ENCODE assay signal across 8 cellular contexts in genomic region chr2:23941644-23942043, GRCh38. TPM values are rescaled to one million over a fixed set of nuclear protein-coding genes. Genes with fewer than 3 reads are reported as not detected.
DNase-seq lines count a peak whose midpoint lies in the region; ATAC-seq, FAIRE-seq and TF ChIP-seq lines count a peak whose summit lies in the region.

No MANE protein-coding gene starts in this region.

- H4K91ac ChIP-seq in H1 (replicated peaks; ENCODE audit: insufficient read length, low read length): no peak overlapping the region

- H3K27me3 ChIP-seq in Caco-2 (replicated peaks; ENCODE audit: control insufficient read depth, insufficient read depth, low read length): no peaks in the 10 kb centered on the region
- peaks cover 8% of the 10 kb centered on the region; the same call in 1 of the 2 replicates for H3K27me3 ChIP-seq in OCI-LY3 (ENCODE audit: low read depth, low read length)
- no peaks in the 10 kb centered on the region for H3K27me3 ChIP-seq in H1 (replicated peaks in 1 of 4; ENCODE audit: control insufficient read depth in 3 of 4, extremely low read depth in 1 of 4, insufficient read depth in 3 of 4, low read length in 3 of 4)
- no peaks in the 10 kb centered on the region for H3K27me3 ChIP-seq in osteoblast (ENCODE audit: insufficient read depth, low read length)

- no peak overlapping the region for H3K56ac ChIP-seq in H1 (replicated peaks; ENCODE audit: insufficient read length, low read depth, low read length)

- no peaks in the 10 kb centered on the region for H3K9me3 Mint-ChIP-seq in Caco-2 (ENCODE audit: unreplicated experiment)

- peak overlapping the region; percentile 56 for H3K4me3 ChIP-seq in Caco-2 (ENCODE audit: low read depth, low read length)
- peak overlapping the region; percentile 85; the same call in 1 of the 2 replicates for H3K4me3 ChIP-seq in OCI-LY3 (ENCODE audit: low read length)
- H3K4me3 ChIP-seq in H1 (ENCODE audit: extremely low read depth in 1 of 4, insufficient read depth in 2 of 4, low read depth in 3 of 4, low read length in 4 of 4): peak overlapping the region; percentile 57 to 83 (median 81); a peak in 6 of 8 replicates
- no peak overlapping the region for H3K4me3 ChIP-seq in osteoblast (ENCODE audit: insufficient read depth, low read length)

- no peak overlapping the region for H2BK12ac ChIP-seq in H1 (ENCODE audit: low read depth, low read length)

- peak overlapping the region; percentile 96 for H3K4me2 ChIP-seq in OCI-LY3 (ENCODE audit: low read length)
- peak overlapping the region; percentile 91 to 92; a peak in 3 of 4 replicates for H3K4me2 ChIP-seq in H1 (ENCODE audit: insufficient read depth in 1 of 2, low read depth in 2 of 2, low read length in 2 of 2)
- H3K4me2 ChIP-seq in osteoblast (ENCODE audit: insufficient read depth, low read length): peak overlapping the region; percentile 87

- H3K9me3 ChIP-seq in Caco-2 (no peaks in the 10 kb centered on the region), OCI-LY3 (ENCODE audit: insufficient read depth, low read length) (no peaks in the 10 kb centered on the region), H1 (ENCODE audit: insufficient read depth in 2 of 2, low read depth in 1 of 2, low read length in 1 of 2) (no peaks in the 10 kb centered on the region), osteoblast (ENCODE audit: low read depth, low read length) (no peaks in the 10 kb centered on the region)

- H3K4me1 ChIP-seq in Caco-2 (peaks cover 5% of the 10 kb centered on the region), OCI-LY3 (ENCODE audit: low read length) (peaks cover 9% of the 10 kb centered on the region; the same call in 1 of the 2 replicates), H1 (replicated peaks in 1 of 4; ENCODE audit: control insufficient read depth in 3 of 4, insufficient read depth in 4 of 4, low read length in 3 of 4) (peaks cover 2 to 6% (median 4%) of the 10 kb centered on the region in 4 experiments; a peak in 5 of 7 replicates), osteoblast (ENCODE audit: insufficient read depth, low read length) (peaks cover 20% of the 10 kb centered on the region)

- no peak overlapping the region for H3K4ac ChIP-seq in H1 (replicated peaks; ENCODE audit: insufficient read length, low read depth, low read length)

- H3K79me2 ChIP-seq in OCI-LY3 (ENCODE audit: low read length) (peaks cover 12% of the 10 kb centered on the region), H1 (ENCODE audit: control insufficient read depth in 1 of 2, insufficient read depth in 2 of 2, low read length in 2 of 2) (peaks cover 0 to 53% of the 10 kb centered on the region in 2 experiments; a peak in 2 of 4 replicates), osteoblast (ENCODE audit: insufficient read depth, low read length) (peaks cover 47% of the 10 kb centered on the region)

- no peak overlapping the region for H3K14ac ChIP-seq in H1 (ENCODE audit: insufficient read length)

- H2BK120ac ChIP-seq in H1 (replicated peaks; ENCODE audit: low read depth, low read length): no peak overlapping the region

- H2AK5ac ChIP-seq in H1 (ENCODE audit: low read depth, low read length): no peak overlapping the region

- no peaks in the 10 kb centered on the region; the same call in 1 of the 2 replicates for H3K79me1 ChIP-seq in H1 (ENCODE audit: low read depth, low read length)

- H3K23ac ChIP-seq in H1 (ENCODE audit: insufficient read length): no peak overlapping the region

- BruUV-seq in Caco-2 (replicated peaks; lab: Mats Ljungman, UMichigan): no TSS peak

- CTCF ChIA-PET in Caco-2 (lab: Charles Lee): interaction anchor here (1.2 kb wide), 1 partner anchor 14 kb away, joined by 3 read pairs; no protein-coding TSS in a partner anchor
- CTCF ChIA-PET in H1 (lab: Charles Lee; ENCODE audit: partially characterized antibody): interaction anchor here (0.5 to 7.5 kb wide), 4 partner anchors 15 to 115 kb away, joined by 3 to 58 read pairs (median 3); partner anchors contain the start of gene ATAD2B

- H4K8ac ChIP-seq in H1 (ENCODE audit: extremely low read depth, insufficient read depth, low read length): no peak overlapping the region

- intact Hi-C loops in Caco-2 (cut with micrococcal nuclease; ENCODE audit: unreplicated experiment) (loop anchor here (2.0 kb wide), 2 partner anchors 51 to 143 kb away; partner anchors contain the start of gene TP53I3), left colon (cut with DNase I, micrococcal nuclease) (no loop called here)

- H2AFZ ChIP-seq in OCI-LY3 (ENCODE audit: low read depth, low read length) (no peak overlapping the region), H1 (ENCODE audit: low read length) (no peak overlapping the region), osteoblast (ENCODE audit: low read length) (no peak overlapping the region)

- H3K27ac ChIP-seq in OCI-LY3 (ENCODE audit: low read length) (no peak overlapping the region), H1 (ENCODE audit: low read depth, low read length) (no peak overlapping the region), osteoblast (ENCODE audit: low read depth, low read length) (no peak overlapping the region)

- peaks cover 18% of the 10 kb centered on the region for H3K4me1 Mint-ChIP-seq in Caco-2 (ENCODE audit: low read depth, unreplicated experiment)

- H3K18ac ChIP-seq in H1 (ENCODE audit: extremely low read depth, low read length): no peak overlapping the region

- POLR2A ChIA-PET in Caco-2 (lab: Charles Lee) (interaction anchor here (0.6 to 0.8 kb wide), 2 partner anchors 15 to 135 kb away, joined by 3 to 6 read pairs; partner anchors contain the start of gene ATAD2B), H1 (lab: Charles Lee; ENCODE audit: partially characterized antibody) (interaction anchor here (0.6 to 12.6 kb wide), 2 partner anchors 15 to 141 kb away, joined by 3 to 130 read pairs; partner anchors contain the start of gene ATAD2B)

- peaks cover 21% of the 10 kb centered on the region for H3K36me3 Mint-ChIP-seq in Caco-2 (ENCODE audit: insufficient read depth, unreplicated experiment)

- no peak for TF ChIP-seq EP300 in H1 (IDR thresholded peaks at IDR 0.05; ENCODE audit: borderline replicate concordance in 1 of 2, low read depth in 2 of 2, low read length in 2 of 2)

- no peak for TF ChIP-seq POLR2A in H1 (IDR thresholded peaks at IDR 0.05; ENCODE audit: control extremely low read depth in 1 of 2, low read depth in 2 of 2, low read length in 2 of 2)

- no peak for FAIRE-seq in H1 (lab: Jason Lieb, UNC)

- DNase-seq in Caco-2 (no peak), H1 (ENCODE audit: low read depth in 1 of 2, low spot score in 2 of 2) (no peak), osteoblast (ENCODE audit: insufficient read length, low spot score, missing footprints) (no peak), left colon (no peak), NCI-H345 treated with DMSO at 0.1 percent for 48 hours (lab: John Stamatoyannopoulos, UW; ENCODE audit: unreplicated experiment) (no peak)
- DNase-seq in stimulated activated naive CD4-positive, alpha-beta T cell (lab: John Stamatoyannopoulos, UW): no peak

- H2BK15ac ChIP-seq in H1 (ENCODE audit: low read length): no peak overlapping the region

- H3K9ac ChIP-seq in OCI-LY3 (ENCODE audit: low read length) (no peak overlapping the region), H1 (replicated peaks in 1 of 4; ENCODE audit: extremely low read depth in 1 of 4, low read depth in 3 of 4, low read length in 3 of 4) (no peak overlapping the region)

- peaks cover 2% of the 10 kb centered on the region for H3K23me2 ChIP-seq in H1 (ENCODE audit: low read depth, low read length)

- peak overlapping the region; percentile 36 for H3K27ac Mint-ChIP-seq in Caco-2 (ENCODE audit: unreplicated experiment)

- H4K20me1 ChIP-seq in OCI-LY3 (ENCODE audit: insufficient read depth, low read length) (no peaks in the 10 kb centered on the region; the same call in 1 of the 2 replicates), H1 (replicated peaks in 1 of 2; ENCODE audit: control insufficient read depth in 1 of 2, insufficient read depth in 2 of 2, low read length in 2 of 2) (peaks cover 0 to 3% of the 10 kb centered on the region in 2 experiments), osteoblast (ENCODE audit: insufficient read depth, low read length) (peaks cover 5% of the 10 kb centered on the region)

- H2BK20ac ChIP-seq in H1 (ENCODE audit: low read length): no peak overlapping the region

- TF ChIP-seq CTCF in Caco-2 (IDR thresholded peaks at IDR 0.05; ENCODE audit: insufficient read depth in 1 of 2, low read depth in 1 of 2, low read length in 1 of 2, severe bottlenecking in 1 of 2, unreplicated experiment in 1 of 2) (no peak), OCI-LY3 (IDR thresholded peaks at IDR 0.05; ENCODE audit: low read depth, low read length) (no peak), H1 (IDR thresholded peaks at IDR 0.05; ENCODE audit: control extremely low read depth in 1 of 3, insufficient read depth in 1 of 3, low read depth in 1 of 3, low read length in 3 of 3) (no peak), osteoblast (IDR thresholded peaks at IDR 0.05; ENCODE audit: extremely low read depth, low read depth, low read length) (no peak)

- 85% methylated on average over 8 of the region's 8 CpGs; no CpG with 5 or more reads in 1 of the 2 experiments for WGBS in H1 (ENCODE audit: extremely low coverage in 1 of 2, insufficient coverage in 1 of 2, insufficient read length in 1 of 2, insufficient replicate concordance in 2 of 2, low coverage in 1 of 2, low lambda C conversion rate in 2 of 2, missing lambda C conversion rate in 1 of 2), 2 experiments

- no peak overlapping the region for H2BK5ac ChIP-seq in H1 (ENCODE audit: low read depth, low read length)

- H4K5ac ChIP-seq in H1 (ENCODE audit: insufficient read length, low read depth, low read length): no peak overlapping the region

- no peak for TF ChIP-seq RAD21 in H1 (IDR thresholded peaks at IDR 0.05 in 1 of 2, conservative IDR thresholded peaks at IDR 0.05 in 1 of 2; ENCODE audit: low read depth in 2 of 2, low read length in 2 of 2)

- H3K36me3 ChIP-seq in Caco-2 (ENCODE audit: control insufficient read depth, insufficient read depth, low read length): no peaks in the 10 kb centered on the region
- H3K36me3 ChIP-seq in OCI-LY3 (replicated peaks; ENCODE audit: low read depth, low read length): no peaks in the 10 kb centered on the region
- H3K36me3 ChIP-seq in H1 (ENCODE audit: control insufficient read depth in 2 of 4, insufficient read depth in 4 of 4, low read length in 3 of 4): no peaks in the 10 kb centered on the region
- H3K36me3 ChIP-seq in osteoblast (ENCODE audit: insufficient read depth, low read length): no peaks in the 10 kb centered on the region

- ATAC-seq in HG02884 (IDR thresholded peaks at IDR 0.05; ENCODE audit: unreplicated experiment): no peak
- no peak for ATAC-seq in left colon

- peak overlapping the region; percentile 76 for H3K4me3 Mint-ChIP-seq in Caco-2 (ENCODE audit: unreplicated experiment)

- no peaks in the 10 kb centered on the region for H3K27me3 Mint-ChIP-seq in Caco-2 (ENCODE audit: insufficient read depth, unreplicated experiment)

RNA-seq across cellular contexts. Expression of gene UBXN2A, which starts 1.4 kb away (rescaled TPM):
- total RNA-seq in Caco-2 (2022) (21.6 and 22.0 TPM in 2 replicates), osteoblast (10.9 and 13.8 TPM in 2 replicates), left colon (10 to 100 TPM; 15.6 to 15.8 TPM)
- 19.0 and 20.4 TPM in 2 replicates for total RNA-seq in H1 (2021; fragmentation: NEBNext Ultra II Directional; extraction: Animal tissue kit (Norgen Biotek cat#: 25700))
- polyA plus RNA-seq in H1 (2011; rRNA removed): 2.6 and 3.6 TPM in 2 replicates
- polyA plus RNA-seq in H1 (2011; cell fraction: cytosol; rRNA removed): 5.1 TPM
- polyA plus RNA-seq in H1 (2011; cell fraction: nucleus; rRNA removed): 2.7 TPM
- 4.6 to 14.6 TPM (median 7.5 TPM) in 4 replicates for polyA plus RNA-seq in H1 (2012, experiment 1 of 2)
- 2.0 TPM for polyA plus RNA-seq in H1 (2012, experiment 2 of 2)
- 13.9 TPM for polyA plus RNA-seq in H1 (2013, experiment 1 of 2)
- polyA plus RNA-seq in H1 (2013, experiment 2 of 2): 13.7 TPM
- 4.2 and 5.1 TPM in 2 replicates for polyA minus RNA-seq in H1 (2011; rRNA and poly(A)+ RNA removed)
- polyA minus RNA-seq in H1 (2011; cell fraction: cytosol; rRNA and poly(A)+ RNA removed): 4.6 TPM
- polyA minus RNA-seq in H1 (2011; cell fraction: nucleus; rRNA and poly(A)+ RNA removed): 15.5 TPM

RNA-seq across cellular contexts. Expression of gene ATAD2B, which starts 14.7 kb away (rescaled TPM):
- total RNA-seq in Caco-2 (2022): 28.9 and 32.1 TPM in 2 replicates
- 15.3 and 16.1 TPM in 2 replicates for total RNA-seq in H1 (2021; fragmentation: NEBNext Ultra II Directional; extraction: Animal tissue kit (Norgen Biotek cat#: 25700))
- polyA plus RNA-seq in H1 (2011; rRNA removed): 2.7 and 3.4 TPM in 2 replicates
- polyA plus RNA-seq in H1 (2011; cell fraction: cytosol; rRNA removed): 3.7 TPM
- polyA plus RNA-seq in H1 (2011; cell fraction: nucleus; rRNA removed): 5.3 TPM
- polyA plus RNA-seq in H1 (2012, experiment 1 of 2): 2.6 to 5.3 TPM (median 4.3 TPM) in 4 replicates
- polyA plus RNA-seq in H1 (2012, experiment 2 of 2): 0.42 TPM
- polyA plus RNA-seq in H1 (2013, experiment 1 of 2): 4.7 TPM
- 4.0 TPM for polyA plus RNA-seq in H1 (2013, experiment 2 of 2)
- polyA minus RNA-seq in H1 (2011; rRNA and poly(A)+ RNA removed): 12.9 and 15.0 TPM in 2 replicates
- polyA minus RNA-seq in H1 (2011; cell fraction: cytosol; rRNA and poly(A)+ RNA removed): 7.2 TPM
- polyA minus RNA-seq in H1 (2011; cell fraction: nucleus; rRNA and poly(A)+ RNA removed): 38.5 TPM
- 17.4 and 18.0 TPM in 2 replicates for total RNA-seq in osteoblast
- 10 to 100 TPM; 23.3 to 33.0 TPM for total RNA-seq in left colon
